8 cellular contexts compared by ENCODE assay signal in genomic region chr10:23362069-23362830, GRCh38. TPM values are rescaled to one million over a fixed set of nuclear protein-coding genes. Genes with fewer than 3 reads are reported as not detected.
A peak's percentile ranks its signal among the peaks of the same experiment; 100 is the strongest.
DNase-seq lines count a peak whose midpoint lies in the region; ATAC-seq and TF ChIP-seq lines count a peak whose summit lies in the region.

No MANE protein-coding gene starts in this region.

- WGBS in sigmoid colon, 2 donors, result 93 to 99% methylated on average over 1 of the region's 1 CpG

- no peaks in the 10 kb centered on the region for H3K27me3 ChIP-seq in CD4-positive, alpha-beta T cell (ENCODE audit: control insufficient read depth, insufficient read depth, low read length)
- no peaks in the 10 kb centered on the region for H3K27me3 ChIP-seq in sigmoid colon
- H3K27me3 ChIP-seq in foreskin keratinocyte, result no peaks in the 10 kb centered on the region

- no peaks in the 10 kb centered on the region for H3K9me3 Mint-ChIP-seq in CD4-positive, alpha-beta T cell

- no peak for TF ChIP-seq EP300 in sigmoid colon (IDR thresholded peaks at IDR 0.05)

- H3K9me3 ChIP-seq in CD4-positive, alpha-beta T cell (ENCODE audit: control insufficient read depth, low read length), result no peaks in the 10 kb centered on the region
- H3K9me3 ChIP-seq in sigmoid colon, result no peaks in the 10 kb centered on the region

- TF ChIP-seq CTCF in CD4-positive, alpha-beta T cell (IDR thresholded peaks at IDR 0.05), result no peak
- no peak for TF ChIP-seq CTCF in sigmoid colon (IDR thresholded peaks at IDR 0.05)
- TF ChIP-seq CTCF in foreskin keratinocyte (conservative IDR thresholded peaks at IDR 0.05), result no peak

- H3K27ac Mint-ChIP-seq in CD4-positive, alpha-beta T cell, result peak overlapping the region; percentile 80

- H3K36me3 ChIP-seq in sigmoid colon, result no peaks in the 10 kb centered on the region

- TF ChIP-seq POLR2A in sigmoid colon (IDR thresholded peaks at IDR 0.05), result no peak

- H3K4me1 ChIP-seq in sigmoid colon (no peaks in the 10 kb centered on the region), foreskin keratinocyte (peaks cover 23% of the 10 kb centered on the region)

- H3K27me3 Mint-ChIP-seq in CD4-positive, alpha-beta T cell, result no peaks in the 10 kb centered on the region

- peaks cover 40% of the 10 kb centered on the region for H3K4me1 Mint-ChIP-seq in CD4-positive, alpha-beta T cell (ENCODE audit: low read depth)

- no peak for DNase-seq in CD4-positive, alpha-beta T cell
- no peak for DNase-seq in sigmoid colon
- no peak for DNase-seq in NCI-H2081 (lab: John Stamatoyannopoulos, UW)
- no peak for DNase-seq in foreskin keratinocyte
- no peak for DNase-seq in NCI-H2171 (lab: John Stamatoyannopoulos, UW)

- no peak overlapping the region for H3K4me3 Mint-ChIP-seq in CD4-positive, alpha-beta T cell

- intact Hi-C loops in CD4-positive, alpha-beta T cell (cut with DNase I, micrococcal nuclease), result loop anchor here (5.0 kb wide), 1 partner anchor 75 kb away; the partner anchor contains the start of gene OTUD1 (in 2 of the 2)
- intact Hi-C loops in sigmoid colon (cut with DNase I), result no loop called here

- CTCF ChIA-PET in CD4-positive, alpha-beta T cell (lab: Charles Lee), result interaction anchor here (0.9 kb wide), 1 partner anchor 32 kb away, joined by 3 read pairs; no protein-coding TSS in a partner anchor

- H3K27ac ChIP-seq in CD4-positive, alpha-beta T cell (ENCODE audit: low read depth, low read length), result no peak overlapping the region
- H3K27ac ChIP-seq in sigmoid colon (no peak overlapping the region), foreskin keratinocyte (no peak overlapping the region)

- no peak overlapping the region for H3K4me3 ChIP-seq in sigmoid colon

- H3K36me3 Mint-ChIP-seq in CD4-positive, alpha-beta T cell (ENCODE audit: low read depth), result no peaks in the 10 kb centered on the region

- ATAC-seq in CD4-positive, alpha-beta T cell (ENCODE audit: poor library complexity), result no peak
- ATAC-seq in GM18870 (IDR thresholded peaks at IDR 0.05; ENCODE audit: unreplicated experiment) (peak; percentile 48), HG02588 (IDR thresholded peaks at IDR 0.05; ENCODE audit: unreplicated experiment) (peak; percentile 44), HG03442 (IDR thresholded peaks at IDR 0.05; ENCODE audit: unreplicated experiment) (peak; percentile 39), foreskin keratinocyte (no peak)

- POLR2A ChIA-PET in CD4-positive, alpha-beta T cell (lab: Charles Lee), result interaction anchor here (0.9 to 7.8 kb wide), 5 partner anchors 8 to 78 kb away, joined by 3 to 49 read pairs (median 6); partner anchors contain the start of gene OTUD1

RNA-seq across cellular contexts. Expression of gene C10orf67, which starts 17.7 kb away (rescaled TPM):
- total RNA-seq in CD4-positive, alpha-beta T cell, result not detected
- not detected for total RNA-seq in sigmoid colon
- polyA plus RNA-seq in sigmoid colon, result under 1 TPM in 1 of 3 donors, not detected in 2; 0.04 TPM
- total RNA-seq in foreskin keratinocyte, result 0.10 and 0.11 TPM in 2 replicates
- 0.02 and 0.18 TPM in 2 replicates for polyA plus RNA-seq in foreskin keratinocyte

Comparison
In these comparisons a context has a peak if more than half of its experiments do, and no peak if none do; other contexts are left out.
1. ATAC-seq: peak in GM18870 (single experiment), HG02588 (single experiment) and HG03442 (single experiment); none in CD4-positive, alpha-beta T cell (single experiment) and foreskin keratinocyte (single experiment).